Comparison of ENCODE assay signal across 8 cellular contexts in the genomic region with DNA sequence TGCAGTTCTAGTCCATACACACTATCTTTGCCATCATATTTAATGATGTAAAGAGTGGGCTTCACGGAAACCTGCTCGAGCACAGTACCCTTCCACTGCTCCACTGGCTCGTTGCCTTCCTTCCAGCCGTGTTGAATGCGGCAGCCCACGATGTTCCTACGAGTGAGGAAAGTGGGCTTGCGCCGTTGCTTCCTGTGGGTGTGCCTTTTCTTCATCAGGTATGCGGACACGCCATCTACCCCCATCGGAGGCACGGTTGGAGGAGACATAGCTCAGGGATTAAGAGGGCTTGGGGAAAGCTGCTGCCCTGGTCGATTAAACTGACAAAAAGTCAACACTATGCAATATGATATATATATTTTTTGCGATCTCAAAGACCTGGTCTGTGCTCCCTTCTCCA. TPM values are rescaled to one million over a fixed set of nuclear protein-coding genes. Genes with fewer than 3 reads are reported as not detected.
DNase-seq lines count a peak whose midpoint lies in the region; ATAC-seq and TF ChIP-seq lines count a peak whose summit lies in the region.

No MANE protein-coding gene starts in this region.

- peak; percentile 39 for ATAC-seq in HG02588 (IDR thresholded peaks at IDR 0.05; ENCODE audit: unreplicated experiment)

- no peak for TF ChIP-seq CTCF in fibroblast of the aortic adventitia (IDR thresholded peaks at IDR 0.05; ENCODE audit: insufficient read depth, low read length)

- DNase-seq in activated naive CD4-positive, alpha-beta T cell treated with Interleukin-2 at 50 U/mL for 16 hours: peak; percentile 11
- DNase-seq in activated naive CD4-positive, alpha-beta T cell treated with anti-CD3 and anti-CD28 coated beads, Interleukin-2, amount 50 U/mL, for 16 hours: no peak
- peak; percentile 58 for DNase-seq in NCI-H1105 treated with DMSO at 0.1 percent for 48 hours (lab: John Stamatoyannopoulos, UW)
- peak; percentile 53 for DNase-seq in activated CD8-positive, alpha-beta memory T cell treated with anti-CD3 and anti-CD28 coated beads, Interleukin-2, amount 50 U/mL, for 48 hours
- peak; percentile 5 for DNase-seq in fibroblast of the aortic adventitia (ENCODE audit: low read depth)
- DNase-seq in nucleus accumbens (lab: John Stamatoyannopoulos, UW): peak in 39 of 56 donors; percentile 1 to 53 (median 16)
- DNase-seq in NCI-H2196 treated with DMSO at 0.1 percent for 48 hours (lab: John Stamatoyannopoulos, UW; ENCODE audit: unreplicated experiment): no peak

- peak overlapping the region; percentile 75 for H3K4me3 ChIP-seq in fibroblast of the aortic adventitia (ENCODE audit: low read depth, low read length)

RNA-seq across cellular contexts. Expression of gene SPIN4, which starts 0.6 kb away (rescaled TPM):
- total RNA-seq in fibroblast of the aortic adventitia (ENCODE audit: low replicate concordance): 3.1 and 13.3 TPM in 2 replicates

Comparison
In these comparisons a context has a peak if more than half of its experiments do, and no peak if none do; other contexts are left out.
1. DNase-seq: peak in activated naive CD4-positive, alpha-beta T cell treated with Interleukin-2 at 50 U/mL for 16 hours (single experiment), NCI-H1105 treated with DMSO at 0.1 percent for 48 hours (single experiment), activated CD8-positive, alpha-beta memory T cell treated with anti-CD3 and anti-CD28 coated beads, Interleukin-2, amount 50 U/mL, for 48 hours (single experiment), fibroblast of the aortic adventitia (single experiment) and nucleus accumbens (39 of 56); none in activated naive CD4-positive, alpha-beta T cell treated with anti-CD3 and anti-CD28 coated beads, Interleukin-2, amount 50 U/mL, for 16 hours (single experiment) and NCI-H2196 treated with DMSO at 0.1 percent for 48 hours (single experiment).